1 cellular context compared by ENCODE assay signal in the genomic region with DNA sequence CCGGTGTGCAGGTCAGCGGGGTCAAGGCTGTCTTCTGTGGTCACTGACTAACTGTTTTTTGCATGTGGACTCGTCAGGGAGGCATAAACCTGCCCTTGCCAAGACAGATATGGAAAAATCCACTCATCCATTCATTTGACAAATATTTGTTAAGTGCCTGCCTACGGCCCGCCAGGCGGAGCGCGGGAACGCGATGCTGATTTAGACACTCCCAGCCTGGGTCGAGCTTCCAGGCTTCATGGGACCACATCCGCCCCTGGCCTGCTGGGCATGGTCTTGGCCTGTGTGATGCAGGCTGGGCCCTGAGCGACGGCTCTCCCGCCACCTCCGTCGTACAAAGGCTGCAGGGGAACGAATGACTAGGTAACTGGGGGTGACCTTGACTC.
TF ChIP-seq lines count a peak whose summit lies in the region.

No MANE protein-coding gene starts in this region.

TF ChIP-seq in HepG2, 621 proteins besides CTCF, POLR2A, EP300 and RAD21 (continued from another document and continues in another):
- TF ChIP-seq, protein P1, sequence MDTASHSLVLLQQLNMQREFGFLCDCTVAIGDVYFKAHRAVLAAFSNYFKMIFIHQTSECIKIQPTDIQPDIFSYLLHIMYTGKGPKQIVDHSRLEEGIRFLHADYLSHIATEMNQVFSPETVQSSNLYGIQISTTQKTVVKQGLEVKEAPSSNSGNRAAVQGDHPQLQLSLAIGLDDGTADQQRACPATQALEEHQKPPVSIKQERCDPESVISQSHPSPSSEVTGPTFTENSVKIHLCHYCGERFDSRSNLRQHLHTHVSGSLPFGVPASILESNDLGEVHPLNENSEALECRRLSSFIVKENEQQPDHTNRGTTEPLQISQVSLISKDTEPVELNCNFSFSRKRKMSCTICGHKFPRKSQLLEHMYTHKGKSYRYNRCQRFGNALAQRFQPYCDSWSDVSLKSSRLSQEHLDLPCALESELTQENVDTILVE (CRISPR knock-in tag; IDR thresholded peaks at IDR 0.05) = peak; percentile 53; the same call in 1 of the 2 replicates
- TF ChIP-seq ELF4 (CRISPR knock-in tag; IDR thresholded peaks at IDR 0.05; ENCODE audit: borderline replicate concordance) (no peak), ZNF781 (CRISPR knock-in tag; IDR thresholded peaks at IDR 0.05; ENCODE audit: borderline replicate concordance, not compliant biosample characterization) (peak; percentile 82), ZNF547 (CRISPR knock-in tag; IDR thresholded peaks at IDR 0.05) (no peak), ZIK1 (CRISPR knock-in tag; IDR thresholded peaks at IDR 0.05; ENCODE audit: borderline replicate concordance, low read depth) (peak; percentile 53; the same call in 1 of the 2 replicates), NR2F6 (IDR thresholded peaks at IDR 0.05) (peak; percentile 98), NR2F6 (CRISPR knock-in tag; IDR thresholded peaks at IDR 0.05) (peak; percentile 100), TBX2 (CRISPR knock-in tag; IDR thresholded peaks at IDR 0.05; ENCODE audit: borderline replicate concordance) (peak; percentile 92), MIER2 (CRISPR knock-in tag; IDR thresholded peaks at IDR 0.05) (peak; percentile 41; the same call in 1 of the 2 replicates), ATF1 (CRISPR knock-in tag; IDR thresholded peaks at IDR 0.05) (no peak), ZNF446 (CRISPR knock-in tag; IDR thresholded peaks at IDR 0.05) (peak; percentile 79), PHF21A (CRISPR knock-in tag; IDR thresholded peaks at IDR 0.05) (peak; percentile 91), MAFF (IDR thresholded peaks at IDR 0.05; ENCODE audit: low read depth, low read length) (no peak), ASH2L (IDR thresholded peaks at IDR 0.05; ENCODE audit: insufficient read length, low read depth, low read length) (peak; percentile 54), KAT8 (CRISPR knock-in tag; IDR thresholded peaks at IDR 0.05) (peak; percentile 78; the same call in 1 of the 2 replicates), WIZ (CRISPR knock-in tag; IDR thresholded peaks at IDR 0.05) (peak; percentile 82), ZNF772 (CRISPR knock-in tag; IDR thresholded peaks at IDR 0.05) (peak; percentile 89), HOMEZ (CRISPR knock-in tag; IDR thresholded peaks at IDR 0.05; ENCODE audit: low read depth) (peak; percentile 41; the same call in 1 of the 2 replicates), ZNF777 (CRISPR knock-in tag; IDR thresholded peaks at IDR 0.05) (peak; percentile 87), ZNF598 (CRISPR knock-in tag; IDR thresholded peaks at IDR 0.05; ENCODE audit: borderline replicate concordance) (no peak), KLF9 (CRISPR knock-in tag; IDR thresholded peaks at IDR 0.05; ENCODE audit: low read depth) (0 out of 2 replicates have a peak, but pooled peaks have one; percentile 62), POGK (CRISPR knock-in tag; conservative IDR thresholded peaks at IDR 0.05) (peak; percentile 86), MAX (IDR thresholded peaks at IDR 0.05) (peak; percentile 87), ZSCAN22 (CRISPR knock-in tag; IDR thresholded peaks at IDR 0.05) (no peak), FOXP4 (CRISPR knock-in tag; IDR thresholded peaks at IDR 0.05) (peak; percentile 75; the same call in 1 of the 2 replicates), ZNF556 (CRISPR knock-in tag; IDR thresholded peaks at IDR 0.05; ENCODE audit: borderline replicate concordance) (0 out of 2 replicates have a peak, but pooled peaks have one; percentile 39), HES4 (CRISPR knock-in tag; IDR thresholded peaks at IDR 0.05; ENCODE audit: borderline replicate concordance) (peak; percentile 77; the same call in 1 of the 2 replicates), IRF1 (CRISPR knock-in tag; IDR thresholded peaks at IDR 0.05; ENCODE audit: low read depth) (no peak), ZNF224 (CRISPR knock-in tag; IDR thresholded peaks at IDR 0.05) (0 out of 2 replicates have a peak, but pooled peaks have one; percentile 11), ZNF232 (CRISPR knock-in tag; IDR thresholded peaks at IDR 0.05; ENCODE audit: borderline replicate concordance) (peak; percentile 92; the same call in 1 of the 2 replicates), REST (IDR thresholded peaks at IDR 0.05; ENCODE audit: borderline replicate concordance in 1 of 2, low read depth in 1 of 2, low read length in 2 of 2) (no peak), ATF4 (CRISPR knock-in tag; IDR thresholded peaks at IDR 0.05) (peak in 1 of 2 experiments; percentile 15; a peak in 1 of 4 replicates), ZNF44 (CRISPR knock-in tag; IDR thresholded peaks at IDR 0.05) (0 out of 2 replicates have a peak, but pooled peaks have one; percentile 23), ZNF619 (CRISPR knock-in tag; IDR thresholded peaks at IDR 0.05) (no peak)
- TF ChIP-seq, protein P2, sequence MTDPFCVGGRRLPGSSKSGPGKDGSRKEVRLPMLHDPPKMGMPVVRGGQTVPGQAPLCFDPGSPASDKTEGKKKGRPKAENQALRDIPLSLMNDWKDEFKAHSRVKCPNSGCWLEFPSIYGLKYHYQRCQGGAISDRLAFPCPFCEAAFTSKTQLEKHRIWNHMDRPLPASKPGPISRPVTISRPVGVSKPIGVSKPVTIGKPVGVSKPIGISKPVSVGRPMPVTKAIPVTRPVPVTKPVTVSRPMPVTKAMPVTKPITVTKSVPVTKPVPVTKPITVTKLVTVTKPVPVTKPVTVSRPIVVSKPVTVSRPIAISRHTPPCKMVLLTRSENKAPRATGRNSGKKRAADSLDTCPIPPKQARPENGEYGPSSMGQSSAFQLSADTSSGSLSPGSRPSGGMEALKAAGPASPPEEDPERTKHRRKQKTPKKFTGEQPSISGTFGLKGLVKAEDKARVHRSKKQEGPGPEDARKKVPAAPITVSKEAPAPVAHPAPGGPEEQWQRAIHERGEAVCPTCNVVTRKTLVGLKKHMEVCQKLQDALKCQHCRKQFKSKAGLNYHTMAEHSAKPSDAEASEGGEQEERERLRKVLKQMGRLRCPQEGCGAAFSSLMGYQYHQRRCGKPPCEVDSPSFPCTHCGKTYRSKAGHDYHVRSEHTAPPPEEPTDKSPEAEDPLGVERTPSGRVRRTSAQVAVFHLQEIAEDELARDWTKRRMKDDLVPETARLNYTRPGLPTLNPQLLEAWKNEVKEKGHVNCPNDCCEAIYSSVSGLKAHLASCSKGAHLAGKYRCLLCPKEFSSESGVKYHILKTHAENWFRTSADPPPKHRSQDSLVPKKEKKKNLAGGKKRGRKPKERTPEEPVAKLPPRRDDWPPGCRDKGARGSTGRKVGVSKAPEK (CRISPR knock-in tag; IDR thresholded peaks at IDR 0.05; ENCODE audit: borderline replicate concordance) = no peak
- TF ChIP-seq, protein P3, sequence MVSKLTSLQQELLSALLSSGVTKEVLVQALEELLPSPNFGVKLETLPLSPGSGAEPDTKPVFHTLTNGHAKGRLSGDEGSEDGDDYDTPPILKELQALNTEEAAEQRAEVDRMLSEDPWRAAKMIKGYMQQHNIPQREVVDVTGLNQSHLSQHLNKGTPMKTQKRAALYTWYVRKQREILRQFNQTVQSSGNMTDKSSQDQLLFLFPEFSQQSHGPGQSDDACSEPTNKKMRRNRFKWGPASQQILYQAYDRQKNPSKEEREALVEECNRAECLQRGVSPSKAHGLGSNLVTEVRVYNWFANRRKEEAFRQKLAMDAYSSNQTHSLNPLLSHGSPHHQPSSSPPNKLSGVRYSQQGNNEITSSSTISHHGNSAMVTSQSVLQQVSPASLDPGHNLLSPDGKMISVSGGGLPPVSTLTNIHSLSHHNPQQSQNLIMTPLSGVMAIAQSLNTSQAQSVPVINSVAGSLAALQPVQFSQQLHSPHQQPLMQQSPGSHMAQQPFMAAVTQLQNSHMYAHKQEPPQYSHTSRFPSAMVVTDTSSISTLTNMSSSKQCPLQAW (CRISPR knock-in tag; IDR thresholded peaks at IDR 0.05) = peak; percentile 79
- TF ChIP-seq, protein P4, sequence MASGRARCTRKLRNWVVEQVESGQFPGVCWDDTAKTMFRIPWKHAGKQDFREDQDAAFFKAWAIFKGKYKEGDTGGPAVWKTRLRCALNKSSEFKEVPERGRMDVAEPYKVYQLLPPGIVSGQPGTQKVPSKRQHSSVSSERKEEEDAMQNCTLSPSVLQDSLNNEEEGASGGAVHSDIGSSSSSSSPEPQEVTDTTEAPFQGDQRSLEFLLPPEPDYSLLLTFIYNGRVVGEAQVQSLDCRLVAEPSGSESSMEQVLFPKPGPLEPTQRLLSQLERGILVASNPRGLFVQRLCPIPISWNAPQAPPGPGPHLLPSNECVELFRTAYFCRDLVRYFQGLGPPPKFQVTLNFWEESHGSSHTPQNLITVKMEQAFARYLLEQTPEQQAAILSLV (CRISPR knock-in tag; IDR thresholded peaks at IDR 0.05; ENCODE audit: borderline replicate concordance) = peak; percentile 84; the same call in 1 of the 2 replicates
